ENCODE assay signal across 22 cellular contexts in the genomic region with DNA sequence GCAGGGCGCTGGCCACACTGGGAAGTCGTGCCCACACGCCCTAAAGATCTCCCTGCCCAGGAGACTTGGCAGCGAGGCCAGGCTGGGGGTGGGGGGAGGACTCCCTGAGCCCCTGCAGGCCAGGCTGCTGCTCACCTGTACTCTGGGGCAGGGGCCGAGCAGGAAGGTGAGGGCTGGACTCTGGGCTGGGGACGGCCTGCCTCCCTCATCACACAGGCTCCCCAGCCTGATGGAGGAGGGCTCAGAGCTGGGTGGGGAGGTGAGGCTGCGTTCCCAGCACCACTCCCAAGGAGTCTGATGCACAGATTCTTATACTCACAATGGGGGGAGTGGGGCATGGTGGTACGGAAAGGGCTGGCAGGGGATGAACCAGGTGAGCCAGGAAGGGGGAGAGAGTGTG.
DNase-seq lines count a peak whose midpoint lies in the region; ATAC-seq, FAIRE-seq and TF ChIP-seq lines count a peak whose summit lies in the region.
"Had no signal": no experiment of that assay in that cellular context is flagged by ENCODE, and none has a peak within 500 bp of the region (broad histone marks: within the 10 kb centered on the region; RNA-seq: fewer than 3 reads in every experiment).

No MANE protein-coding gene starts in this region.

- H3K4me1 Mint-ChIP-seq in stimulated activated naive B cell treated with anti-CD40 and anti-IgM and Interleukin-4, amounts not matched to agents 10 μg/mL and 1 μg/mL and 100 μg/mL, for 72 hours: peaks cover 18 to 32% of the 10 kb centered on the region in 2 donors

- H3K36me3 ChIP-seq in K562 (ENCODE audit: control insufficient read depth, insufficient read depth, low read length): peaks cover 16% of the 10 kb centered on the region; the same call in 1 of the 3 replicates
- H3K36me3 ChIP-seq: tibial artery had no signal

- no peak for ATAC-seq in left ventricle myocardium superior
- ATAC-seq in Right ventricle myocardium inferior: no peak
- no peak for ATAC-seq in K562
- ATAC-seq in stimulated activated naive B cell treated with anti-CD40 and anti-IgM and Interleukin-4, amounts not matched to agents 10 μg/mL and 1 μg/mL and 100 μg/mL, for 72 hours (replicated peaks): no peak
- ATAC-seq: foreskin keratinocyte had no signal

- whole genome bisulfite sequencing in K562 (ENCODE audit: insufficient coverage, low coverage, missing lambda C conversion rate): 57% methylated on average over 8 of the region's 8 CpGs

- peak overlapping the region; percentile 46 to 65 for H3K4me3 Mint-ChIP-seq in stimulated activated naive B cell treated with anti-CD40 and anti-IgM and Interleukin-4, amounts not matched to agents 10 μg/mL and 1 μg/mL and 100 μg/mL, for 72 hours
- H3K4me3 Mint-ChIP-seq: HFFc6 had no signal

- H3K27me3 Mint-ChIP-seq in stimulated activated naive B cell treated with anti-CD40 and anti-IgM and Interleukin-4, amounts not matched to agents 10 μg/mL and 1 μg/mL and 100 μg/mL, for 72 hours: peaks cover 40 to 51% of the 10 kb centered on the region in 2 donors

- H4K20me1 ChIP-seq in K562 (replicated peaks; ENCODE audit: control insufficient read depth, insufficient read depth, low read length): no peaks in the 10 kb centered on the region

- H3K79me2 ChIP-seq in K562 (ENCODE audit: control insufficient read depth, insufficient read depth, low read length): peaks cover 11% of the 10 kb centered on the region
- H3K79me2 ChIP-seq: parathyroid adenoma had no signal

- intact Hi-C loops in left ventricle myocardium superior (cut with micrococcal nuclease) (no loop called here), Right ventricle myocardium inferior (cut with DNase I) (loop anchor here (5.0 kb wide), 1 partner anchor 74 kb away; no protein-coding TSS in a partner anchor), K562 (cut with micrococcal nuclease) (no loop called here)

- H2AFZ ChIP-seq in K562 (ENCODE audit: low read depth, low read length): no peak overlapping the region
- H2AFZ ChIP-seq: parathyroid adenoma had no signal

- peak overlapping the region; percentile 56 to 79 for H3K9ac ChIP-seq in K562 (ENCODE audit: insufficient read depth in 1 of 2, low read depth in 2 of 2, low read length in 2 of 2)
- H3K9ac ChIP-seq: parathyroid adenoma had no signal

- no peak for TF ChIP-seq RAD21 in K562 (CRISPR knock-in tag; conservative IDR thresholded peaks at IDR 0.05 in 1 of 2, IDR thresholded peaks at IDR 0.05 in 1 of 2)

- no peak overlapping the region for H3K27ac Mint-ChIP-seq in stimulated activated naive B cell treated with anti-CD40 and anti-IgM and Interleukin-4, amounts not matched to agents 10 μg/mL and 1 μg/mL and 100 μg/mL, for 72 hours
- H3K27ac Mint-ChIP-seq: activated naive CD4-positive, alpha-beta T cell treated with anti-CD3 and anti-CD28 coated beads for 36 hours; HFFc6; naive thymus-derived CD4-positive, alpha-beta T cell had no signal

- H3K4me3 ChIP-seq in NB4 (ENCODE audit: low read depth, low read length) (peak overlapping the region; percentile 86), K562 (peak overlapping the region; percentile 47)
- H3K4me3 ChIP-seq: tibial artery had no signal

- peaks cover 3% of the 10 kb centered on the region in 2 donors for H3K36me3 Mint-ChIP-seq in stimulated activated naive B cell treated with anti-CD40 and anti-IgM and Interleukin-4, amounts not matched to agents 10 μg/mL and 1 μg/mL and 100 μg/mL, for 72 hours
- H3K36me3 Mint-ChIP-seq: naive thymus-derived CD4-positive, alpha-beta T cell had no signal

- BruUV-seq in K562 (replicated peaks; lab: Mats Ljungman, UMichigan): no TSS peak

- in situ Hi-C loops in K562 (cut with MboI): no loop called here

- peaks cover 0 to 4% of the 10 kb centered on the region in 2 experiments; a peak in 1 of 5 replicates for H3K27me3 ChIP-seq in K562 (ENCODE audit: control insufficient read depth in 2 of 2, insufficient read depth in 2 of 2, low read length in 2 of 2)

- peaks cover 9 to 82% of the 10 kb centered on the region in 2 experiments; a peak in 3 of 5 replicates for H3K4me1 ChIP-seq in K562 (replicated peaks in 1 of 2; ENCODE audit: control insufficient read depth in 2 of 2, insufficient read depth in 2 of 2, low read length in 2 of 2)
- H3K4me1 ChIP-seq: foreskin keratinocyte, parathyroid adenoma had no signal

- peak; percentile 16 for DNase-seq in left ventricle myocardium superior
- no peak for DNase-seq in Right ventricle myocardium inferior (ENCODE audit: missing footprints)
- DNase-seq in NB4 (ENCODE audit: low read depth): no peak
- peak in 2 of 4 experiments; percentile 36 to 46 for DNase-seq in K562 (ENCODE audit: extremely low read depth in 1 of 4, low spot score in 3 of 4)
- no peak for DNase-seq in stimulated activated naive B cell treated with anti-CD40 and anti-IgM and Interleukin-4, amounts not matched to agents 10 μg/mL and 1 μg/mL and 100 μg/mL, for 72 hours
- DNase-seq in D721Med (ENCODE audit: insufficient read length, low spot score): no peak
- no peak for DNase-seq in NCI-H1436 (lab: John Stamatoyannopoulos, UW)
- DNase-seq in activated CD8-positive, alpha-beta memory T cell treated with anti-CD3 and anti-CD28 coated beads for 24 hours: no peak
- DNase-seq: activated CD4-positive, alpha-beta T cell treated with anti-CD3 and anti-CD28 coated beads for 48 hours; activated naive CD4-positive, alpha-beta T cell treated with anti-CD3 and anti-CD28 coated beads for 36 hours; cerebellar nuclear complex; foreskin keratinocyte; HFFc6; kidney glomerular epithelial cell; naive thymus-derived CD4-positive, alpha-beta T cell; NCI-H2171 treated with DMSO at 0.1 percent for 48 hours; NCI-H526; stimulated activated naive CD4-positive, alpha-beta T cell; SW 1271; tibial artery had no signal

- H3K9me3 ChIP-seq in K562 (replicated peaks; ENCODE audit: control insufficient read depth, insufficient read depth, low read depth, low read length): no peaks in the 10 kb centered on the region
- H3K9me3 ChIP-seq: tibial artery had no signal

- H3K9me1 ChIP-seq in K562 (ENCODE audit: control insufficient read depth, insufficient read depth, low read length): no peaks in the 10 kb centered on the region

- no peak for TF ChIP-seq EP300 in K562 (IDR thresholded peaks at IDR 0.05; ENCODE audit: low read length)

- peak overlapping the region; percentile 92 for H3K4me2 ChIP-seq in K562 (ENCODE audit: insufficient read depth, low read length)

- FAIRE-seq in K562 (lab: Jason Lieb, UNC) (no peak), D721Med (lab: Jason Lieb, UNC) (no peak)
- FAIRE-seq: TTC549 had no signal

- H3K9me3 Mint-ChIP-seq in stimulated activated naive B cell treated with anti-CD40 and anti-IgM and Interleukin-4, amounts not matched to agents 10 μg/mL and 1 μg/mL and 100 μg/mL, for 72 hours: no peaks in the 10 kb centered on the region
- H3K9me3 Mint-ChIP-seq: activated naive CD4-positive, alpha-beta T cell treated with anti-CD3 and anti-CD28 coated beads for 36 hours; HFFc6 had no signal

- CTCF ChIA-PET in K562 (lab: Yijun Ruan, JAX; ENCODE audit: low intra/inter-chr PET ratio): no interaction called here

- TF ChIP-seq CTCF in NB4 (IDR thresholded peaks at IDR 0.05; ENCODE audit: low read depth, low read length): no peak
- TF ChIP-seq CTCF in K562 (IDR thresholded peaks at IDR 0.05 in 2 of 3, conservative IDR thresholded peaks at IDR 0.05 in 1 of 3; ENCODE audit: insufficient read depth in 2 of 3, low read depth in 1 of 3, low read length in 3 of 3): no peak
- no peak for TF ChIP-seq CTCF in D721Med (IDR thresholded peaks at IDR 0.05; ENCODE audit: insufficient read depth, missing control alignments)

- no peak overlapping the region for H3K27ac ChIP-seq in K562 (ENCODE audit: extremely low read depth, low read depth, low read length)
- H3K27ac ChIP-seq: foreskin keratinocyte, parathyroid adenoma, tibial artery had no signal

- POLR2A ChIA-PET in K562 (lab: Yijun Ruan, JAX): no interaction called here

- TF ChIP-seq POLR2A in NB4 (IDR thresholded peaks at IDR 0.05; ENCODE audit: extremely low read depth, insufficient read length) (no peak), K562 (conservative IDR thresholded peaks at IDR 0.05) (no peak)

TF ChIP-seq in K562, 482 proteins besides CTCF, POLR2A, EP300 and RAD21:
- TF ChIP-seq FOXO4 (CRISPR knock-in tag; IDR thresholded peaks at IDR 0.05): no peak
- TF ChIP-seq ZFP36 (IDR thresholded peaks at IDR 0.05; ENCODE audit: low read depth, low read length, partially characterized antibody): peak; percentile 70
